Comparison of ENCODE assay signal across 18 cellular contexts in the genomic region with DNA sequence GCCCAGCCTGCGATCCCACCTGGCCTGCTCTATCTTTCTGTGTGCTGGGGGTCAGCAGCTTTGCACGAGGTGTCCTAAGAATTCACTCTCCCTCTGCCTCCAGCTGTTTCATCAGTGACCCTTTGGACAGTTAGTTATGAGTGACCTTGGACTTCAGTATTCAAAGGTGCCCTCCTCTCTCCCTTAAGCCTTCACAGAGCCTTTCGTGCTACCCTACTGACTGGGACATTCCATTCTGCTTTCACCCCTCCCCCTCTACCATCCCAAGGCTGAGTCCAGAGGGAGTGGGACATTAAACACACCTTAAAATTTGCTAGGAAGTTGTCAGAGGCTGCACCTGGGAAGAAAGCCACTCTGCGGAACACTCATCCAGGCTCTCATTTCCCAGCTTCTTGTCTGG.
DNase-seq lines count a peak whose midpoint lies in the region; ATAC-seq, FAIRE-seq and TF ChIP-seq lines count a peak whose summit lies in the region.
"Had no signal": no experiment of that assay in that cellular context is flagged by ENCODE, and none has a peak within 500 bp of the region (broad histone marks: within the 10 kb centered on the region; RNA-seq: fewer than 3 reads in every experiment).

No MANE protein-coding gene starts in this region.

- no peaks in the 10 kb centered on the region for H3K27me3 ChIP-seq in CD4-positive, alpha-beta T cell (ENCODE audit: control insufficient read depth, insufficient read depth, low read length)
- H3K27me3 ChIP-seq in HepG2 (ENCODE audit: control insufficient read depth in 1 of 2, insufficient read depth in 2 of 2, low read length in 2 of 2) = no peaks in the 10 kb centered on the region

- TF ChIP-seq RAD21 in HepG2 (CRISPR knock-in tag; IDR thresholded peaks at IDR 0.05) = no peak

- peaks cover 52% of the 10 kb centered on the region for H3K4me1 ChIP-seq in HepG2 (ENCODE audit: insufficient read depth, low read length)

- no peak overlapping the region for H3K4me3 Mint-ChIP-seq in CD4-positive, alpha-beta T cell
- H3K4me3 Mint-ChIP-seq in stimulated activated effector memory CD8-positive, alpha-beta T cell treated with anti-CD3 and anti-CD28 coated beads, Interleukin-12 subunit alpha, Interleukin-12 subunit beta, amount 100 ng/mL, for 72 hours = no peak overlapping the region

- no peaks in the 10 kb centered on the region for H3K9me3 ChIP-seq in CD4-positive, alpha-beta T cell (ENCODE audit: control insufficient read depth, low read length)
- H3K9me3 ChIP-seq in HepG2 (ENCODE audit: low read length) = no peaks in the 10 kb centered on the region

- no peak for DNase-seq in CD4-positive, alpha-beta T cell
- no peak for DNase-seq in RWPE1 (ENCODE audit: low spot score)
- DNase-seq in HepG2 (ENCODE audit: low spot score) = peak; percentile 15
- no peak for DNase-seq in stimulated activated effector memory CD8-positive, alpha-beta T cell treated with anti-CD3 and anti-CD28 coated beads, Interleukin-12 subunit alpha, Interleukin-12 subunit beta, amount 100 ng/mL, for 72 hours (ENCODE audit: low spot score in 2 of 2)
- no peak for DNase-seq in NCI-H2171 treated with DMSO at 0.1 percent for 48 hours (lab: John Stamatoyannopoulos, UW)
- no peak for DNase-seq in T-helper 9 cell
- DNase-seq: C1 segment of cervical spinal cord; DMS79; HCEC 1CT; KBM-7; NCI-H1105 treated with DMSO at 0.1 percent for 48 hours; NCI-H1694; NCI-H2081 treated with DMSO at 0.1 percent for 48 hours; NCI-H748 treated with DMSO at 0.1 percent for 48 hours; NK-92 treated with Interleukin-12 subunit alpha and Interleukin-12 subunit beta, amount 100 ng/mL, for 24 hours; SHP77 had no signal

- no peak overlapping the region for H3K9ac ChIP-seq in HepG2 (ENCODE audit: insufficient read depth, low read depth, low read length)

- BruUV-seq in HepG2 (replicated peaks; lab: Mats Ljungman, UMichigan) = no TSS peak

- H3K27ac Mint-ChIP-seq in CD4-positive, alpha-beta T cell = peak overlapping the region; percentile 57
- H3K27ac Mint-ChIP-seq in stimulated activated effector memory CD8-positive, alpha-beta T cell treated with anti-CD3 and anti-CD28 coated beads, Interleukin-12 subunit alpha, Interleukin-12 subunit beta, amount 100 ng/mL, for 72 hours = peak overlapping the region; percentile 78

- no peak for TF ChIP-seq POLR2A in HepG2 (IDR thresholded peaks at IDR 0.05; ENCODE audit: insufficient read depth in 1 of 2, low read depth in 2 of 2, low read length in 2 of 2)

- H3K36me3 ChIP-seq in HepG2 (replicated peaks in 1 of 2; ENCODE audit: control insufficient read depth in 1 of 2, insufficient read depth in 2 of 2, low read length in 2 of 2) = peaks cover 9 to 48% of the 10 kb centered on the region in 2 experiments; a peak in 4 of 5 replicates

- 76% methylated on average over 4 of the region's 4 CpGs for WGBS in HepG2 (ENCODE audit: low lambda C conversion rate)

- H3K27me3 Mint-ChIP-seq in CD4-positive, alpha-beta T cell = no peaks in the 10 kb centered on the region

- H3K9me3 Mint-ChIP-seq in CD4-positive, alpha-beta T cell = no peaks in the 10 kb centered on the region
- no peaks in the 10 kb centered on the region for H3K9me3 Mint-ChIP-seq in stimulated activated effector memory CD8-positive, alpha-beta T cell treated with anti-CD3 and anti-CD28 coated beads, Interleukin-12 subunit alpha, Interleukin-12 subunit beta, amount 100 ng/mL, for 72 hours

- H3K4me1 Mint-ChIP-seq in CD4-positive, alpha-beta T cell (ENCODE audit: low read depth) = peaks cover 63% of the 10 kb centered on the region
- peaks cover 78% of the 10 kb centered on the region for H3K4me1 Mint-ChIP-seq in stimulated activated effector memory CD8-positive, alpha-beta T cell treated with anti-CD3 and anti-CD28 coated beads, Interleukin-12 subunit alpha, Interleukin-12 subunit beta, amount 100 ng/mL, for 72 hours

- H3K36me3 Mint-ChIP-seq in CD4-positive, alpha-beta T cell (ENCODE audit: low read depth) = peaks cover 92% of the 10 kb centered on the region
- peaks cover 99% of the 10 kb centered on the region for H3K36me3 Mint-ChIP-seq in stimulated activated effector memory CD8-positive, alpha-beta T cell treated with anti-CD3 and anti-CD28 coated beads, Interleukin-12 subunit alpha, Interleukin-12 subunit beta, amount 100 ng/mL, for 72 hours

- TF ChIP-seq CTCF in CD4-positive, alpha-beta T cell (IDR thresholded peaks at IDR 0.05) = no peak
- no peak for TF ChIP-seq CTCF in RWPE1 (conservative IDR thresholded peaks at IDR 0.05; ENCODE audit: low read depth)
- TF ChIP-seq CTCF in HepG2 (CRISPR knock-in tag; IDR thresholded peaks at IDR 0.05) = no peak

- in situ Hi-C loops in HepG2 (cut with HindIII; ENCODE audit: extremely low pct_ligation_motif_present, low pct_unique_long_range_greater_than_20kb) = no loop called here

- no peak for FAIRE-seq in HepG2 (lab: Jason Lieb, UNC)

- no peak overlapping the region for H3K4me3 ChIP-seq in HepG2 (replicated peaks in 1 of 3; ENCODE audit: insufficient read depth in 1 of 3, low read depth in 2 of 3, low read length in 3 of 3)
- H3K4me3 ChIP-seq: SK-N-MC had no signal

- no peak for TF ChIP-seq EP300 in HepG2 (IDR thresholded peaks at IDR 0.05; ENCODE audit: low read depth in 2 of 2, low read length in 2 of 2)
- no peak for TF ChIP-seq EP300 in HepG2 (CRISPR knock-in tag; IDR thresholded peaks at IDR 0.05; ENCODE audit: borderline replicate concordance)

- POLR2A ChIA-PET in CD4-positive, alpha-beta T cell (lab: Charles Lee) = no interaction called here
- POLR2A ChIA-PET in RWPE1 (lab: Yijun Ruan, JAX; ENCODE audit: low non-redundant PET) (no interaction called here), HepG2 (lab: Yijun Ruan, JAX) (interaction anchor here (1.0 to 7.2 kb wide), 6 partner anchors 23 to 70 kb away, joined by 3 to 92 read pairs (median 4); no protein-coding TSS in a partner anchor)

- H2AFZ ChIP-seq in HepG2 (ENCODE audit: low read length) = no peak overlapping the region

- intact Hi-C loops in CD4-positive, alpha-beta T cell (cut with DNase I, micrococcal nuclease) = no loop called here
- intact Hi-C loops in HepG2 (cut with micrococcal nuclease; ENCODE audit: unreplicated experiment) = no loop called here

- no peak overlapping the region for H3K4me2 ChIP-seq in HepG2 (ENCODE audit: low read depth, low read length)

- ATAC-seq in CD4-positive, alpha-beta T cell (ENCODE audit: poor library complexity) = no peak
- ATAC-seq in HepG2 = no peak
- no peak for ATAC-seq in stimulated activated effector memory CD8-positive, alpha-beta T cell treated with anti-CD3 and anti-CD28 coated beads, Interleukin-12 subunit alpha, Interleukin-12 subunit beta, amount 100 ng/mL, for 72 hours
- ATAC-seq in HG02870 (IDR thresholded peaks at IDR 0.05; ENCODE audit: unreplicated experiment) = no peak

- CTCF ChIA-PET in CD4-positive, alpha-beta T cell (lab: Charles Lee) = no interaction called here
- CTCF ChIA-PET in RWPE1 (lab: Yijun Ruan, JAX) = no interaction called here
- CTCF ChIA-PET in HepG2 (lab: Yijun Ruan, JAX; ENCODE audit: low intra/inter-chr PET ratio, low total read pairs) = no interaction called here

- H4K20me1 ChIP-seq in HepG2 (ENCODE audit: insufficient read depth, low read length) = no peaks in the 10 kb centered on the region

- peaks cover 13% of the 10 kb centered on the region for H3K79me2 ChIP-seq in HepG2 (ENCODE audit: insufficient read depth, low read length)

- no peak overlapping the region for H3K27ac ChIP-seq in CD4-positive, alpha-beta T cell (ENCODE audit: low read depth, low read length)
- H3K27ac ChIP-seq in RWPE1 (peak overlapping the region; percentile 45; the same call in 1 of the 2 replicates), HepG2 (ENCODE audit: extremely low read length, insufficient read depth, low read length) (peak overlapping the region; percentile 11)
- H3K27ac ChIP-seq: SK-N-MC had no signal

TF ChIP-seq in HepG2, 621 proteins besides CTCF, POLR2A, EP300 and RAD21:
- peak; percentile 70 for TF ChIP-seq ZNF281 (CRISPR knock-in tag; IDR thresholded peaks at IDR 0.05; ENCODE audit: borderline replicate concordance)
- TF ChIP-seq HNF4A (CRISPR knock-in tag; IDR thresholded peaks at IDR 0.05) = peak; percentile 57
- TF ChIP-seq ZSCAN25 (CRISPR knock-in tag; IDR thresholded peaks at IDR 0.05) = no peak
- 0 out of 2 replicates have a peak, but pooled peaks have one; percentile 5 for TF ChIP-seq HNF4G (IDR thresholded peaks at IDR 0.05; ENCODE audit: borderline replicate concordance, low read depth, low read length)
- no peak for TF ChIP-seq HNF4G (CRISPR knock-in tag; IDR thresholded peaks at IDR 0.05; ENCODE audit: borderline replicate concordance, low read depth)
- no peak for TF ChIP-seq ZNF782 (CRISPR knock-in tag; IDR thresholded peaks at IDR 0.05; ENCODE audit: borderline replicate concordance)
- TF ChIP-seq SALL1 (CRISPR knock-in tag; IDR thresholded peaks at IDR 0.05) = peak; percentile 41
- TF ChIP-seq ZNF30 (CRISPR knock-in tag; IDR thresholded peaks at IDR 0.05) = no peak
- no peak for TF ChIP-seq ZSCAN31 (CRISPR knock-in tag; IDR thresholded peaks at IDR 0.05; ENCODE audit: low read depth)
